ENCODE assay signal across 1 cellular context in the genomic region with DNA sequence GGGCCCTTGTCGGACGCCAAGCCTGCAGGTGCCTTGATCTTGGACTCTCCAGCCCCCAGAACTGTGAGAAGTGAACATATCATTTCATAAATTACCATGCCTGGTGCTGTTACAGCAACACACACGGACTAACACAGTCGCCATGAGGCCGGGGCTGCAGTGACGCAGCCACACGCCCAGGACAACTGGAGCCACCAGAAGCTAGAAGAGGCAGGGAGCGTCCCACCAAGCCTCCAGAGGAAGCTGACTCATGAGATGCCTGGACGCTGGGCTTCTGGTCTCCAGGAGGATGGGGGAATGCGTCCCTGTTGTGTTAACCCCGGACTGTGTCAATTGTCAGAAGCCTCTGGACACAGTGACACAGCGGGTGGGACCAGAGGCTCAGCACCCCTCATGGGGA. TPM values are rescaled to one million over a fixed set of nuclear protein-coding genes. Genes with fewer than 3 reads are reported as not detected.
"Had no signal": no experiment of that assay in that cellular context is flagged by ENCODE, and none has a peak within 500 bp of the region (broad histone marks: within the 10 kb centered on the region; RNA-seq: fewer than 3 reads in every experiment).

No MANE protein-coding gene starts in this region.

RNA-seq across cellular contexts. Expression of a gene that starts 6.2 kb away (rescaled TPM):
- total RNA-seq: smooth muscle cell had no signal
- polyA plus RNA-seq: smooth muscle cell had no signal
